ENCODE assay signal across 9 cellular contexts in genomic region chr1:211738709-211739301, GRCh38.
DNase-seq lines count a peak whose midpoint lies in the region; ATAC-seq and TF ChIP-seq lines count a peak whose summit lies in the region.
"Had no signal": no experiment of that assay in that cellular context is flagged by ENCODE, and none has a peak within 500 bp of the region (broad histone marks: within the 10 kb centered on the region; RNA-seq: fewer than 3 reads in every experiment).

No MANE protein-coding gene starts in this region.

- intact Hi-C loops in IMR-90 (cut with micrococcal nuclease) = no loop called here
- intact Hi-C loops in uterus (cut with DNase I; ENCODE audit: low total_unique reads) = no loop called here

- H3K9ac ChIP-seq in IMR-90 (ENCODE audit: low read depth, low read length) = no peak overlapping the region

- H3K36me3 Mint-ChIP-seq in activated T-helper 17 cell treated with anti-CD3 and anti-CD28 coated beads, Interleukin-2, amount 50 U/mL, for 72 hours (ENCODE audit: low read depth) = no peaks in the 10 kb centered on the region

- no peaks in the 10 kb centered on the region for H3K79me1 ChIP-seq in IMR-90 (ENCODE audit: low read depth in 1 of 2, low read length in 2 of 2)

- no peak for TF ChIP-seq RAD21 in IMR-90 (IDR thresholded peaks at IDR 0.05; ENCODE audit: low read length)

- TF ChIP-seq CTCF in GM12865 (IDR thresholded peaks at IDR 0.05; ENCODE audit: insufficient read depth, low read depth, low read length, missing control alignments) = no peak
- TF ChIP-seq CTCF in IMR-90 (conservative IDR thresholded peaks at IDR 0.05; ENCODE audit: low read depth, low read length) = no peak
- no peak for TF ChIP-seq CTCF in neutrophil (IDR thresholded peaks at IDR 0.05)
- TF ChIP-seq CTCF in uterus (IDR thresholded peaks at IDR 0.05) = no peak
- TF ChIP-seq CTCF in suprapubic skin (IDR thresholded peaks at IDR 0.05) = no peak

- no peak overlapping the region for H3K56ac ChIP-seq in IMR-90 (ENCODE audit: extremely low read depth, insufficient read depth, low read length)

- H3K14ac ChIP-seq in IMR-90 (replicated peaks; ENCODE audit: low read depth, low read length) = no peak overlapping the region

- H3K27me3 ChIP-seq in IMR-90 (ENCODE audit: control insufficient read depth, insufficient read depth, low read length) (no peaks in the 10 kb centered on the region; the same call in none of the 2 replicates), neutrophil (no peaks in the 10 kb centered on the region), uterus (no peaks in the 10 kb centered on the region), suprapubic skin (no peaks in the 10 kb centered on the region)

- H3K27ac ChIP-seq in IMR-90 (ENCODE audit: insufficient read depth, low read length) (no peak overlapping the region), neutrophil (peak overlapping the region; percentile 91), uterus (no peak overlapping the region), suprapubic skin (no peak overlapping the region)

- peak overlapping the region; percentile 46 for H3K27ac Mint-ChIP-seq in activated T-helper 17 cell treated with anti-CD3 and anti-CD28 coated beads, Interleukin-2, amount 50 U/mL, for 72 hours

- no peak overlapping the region for H3K23ac ChIP-seq in IMR-90 (ENCODE audit: low read depth, low read length)

- no peak overlapping the region for H2BK15ac ChIP-seq in IMR-90 (ENCODE audit: low read depth, low read length)

- H3K4me2 ChIP-seq in IMR-90 (ENCODE audit: low read depth, low read length) = no peak overlapping the region

- CTCF ChIA-PET in IMR-90 (lab: Yijun Ruan, JAX) = interaction anchor here (0.6 kb wide), 1 partner anchor 144 kb away, joined by 3 read pairs; no protein-coding TSS in a partner anchor

- no peak overlapping the region; the same call in 1 of the 2 replicates for H3K4ac ChIP-seq in IMR-90 (ENCODE audit: low read depth, low read length)

- no peak overlapping the region for H2BK20ac ChIP-seq in IMR-90 (ENCODE audit: low read depth, low read length)

- POLR2A ChIA-PET in IMR-90 (lab: Charles Lee; ENCODE audit: unreplicated experiment) = no interaction called here

- no peak overlapping the region for H2BK5ac ChIP-seq in IMR-90 (ENCODE audit: low read depth, low read length, poor library complexity, severe bottlenecking)

- no peak overlapping the region for H2AK5ac ChIP-seq in IMR-90 (ENCODE audit: low read depth, low read length)

- H4K8ac ChIP-seq in IMR-90 (ENCODE audit: low read depth in 2 of 2, low read length in 2 of 2) = no peak overlapping the region

- BruUV-seq in IMR-90 (replicated peaks; lab: Mats Ljungman, UMichigan) = no TSS peak

- peaks cover 26% of the 10 kb centered on the region for H3K4me1 Mint-ChIP-seq in activated T-helper 17 cell treated with anti-CD3 and anti-CD28 coated beads, Interleukin-2, amount 50 U/mL, for 72 hours

- in situ Hi-C loops in IMR-90 (cut with MboI; ENCODE audit: low sequenced_read_pairs) = no loop called here

- H3K4me3 ChIP-seq in GM12865 (ENCODE audit: low read depth, low read length) (no peak overlapping the region), IMR-90 (ENCODE audit: insufficient read depth, low read depth, low read length) (no peak overlapping the region), neutrophil (ENCODE audit: low read depth in 1 of 2, low read length in 1 of 2) (peak overlapping the region; percentile 51 to 58), uterus (no peak overlapping the region), suprapubic skin (no peak overlapping the region)

- no peak overlapping the region for H2AFZ ChIP-seq in IMR-90 (replicated peaks; ENCODE audit: low read length, poor library complexity)

- ATAC-seq in IMR-90 (ENCODE audit: low read depth) (no peak), HG03039 (IDR thresholded peaks at IDR 0.05; ENCODE audit: unreplicated experiment) (no peak), HG03196 (IDR thresholded peaks at IDR 0.05; ENCODE audit: unreplicated experiment) (no peak)
- peak; percentile 60 for ATAC-seq in activated T-helper 17 cell treated with anti-CD3 and anti-CD28 coated beads, Interleukin-2, amount 50 U/mL, for 72 hours (replicated peaks)

- peaks cover 8% of the 10 kb centered on the region for H3K27me3 Mint-ChIP-seq in activated T-helper 17 cell treated with anti-CD3 and anti-CD28 coated beads, Interleukin-2, amount 50 U/mL, for 72 hours

- H3K9me1 ChIP-seq in IMR-90 (ENCODE audit: insufficient read depth, low read length) = peaks cover 7% of the 10 kb centered on the region; the same call in 1 of the 2 replicates

- dilution Hi-C loops in IMR-90 (cut with HindIII; ENCODE audit: low sequenced_read_pairs, unreplicated experiment) = no loop called here

- H3K4me3 Mint-ChIP-seq in activated T-helper 17 cell treated with anti-CD3 and anti-CD28 coated beads, Interleukin-2, amount 50 U/mL, for 72 hours = peak overlapping the region; percentile 20

- H4K20me1 ChIP-seq in IMR-90 (ENCODE audit: insufficient read depth, low read length) = no peaks in the 10 kb centered on the region

- WGBS in IMR-90 (ENCODE audit: extremely low coverage in 2 of 2, insufficient read length in 1 of 2), 2 experiments = 100% methylated on average over 1 of the region's 2 CpGs; no CpG with 5 or more reads in 1 of the 2 experiments
- WGBS in suprapubic skin = 66% methylated on average over 2 of the region's 2 CpGs

- H4K5ac ChIP-seq in IMR-90 (ENCODE audit: low read depth, low read length) = no peak overlapping the region

- peak; percentile 32 for DNase-seq in GM12865 (ENCODE audit: low read depth)
- peak; percentile 7 for DNase-seq in IMR-90
- no peak for DNase-seq in uterus
- DNase-seq in suprapubic skin (ENCODE audit: low spot score in 2 of 2) = no peak
- DNase-seq: retina had no signal

- no peak overlapping the region for H3K18ac ChIP-seq in IMR-90 (ENCODE audit: low read depth, low read length)

- H2BK120ac ChIP-seq in IMR-90 (ENCODE audit: low read depth, low read length) = no peak overlapping the region

- H3K4me1 ChIP-seq in IMR-90 (ENCODE audit: control insufficient read depth, insufficient read depth, low read length) (peaks cover 6% of the 10 kb centered on the region), neutrophil (ENCODE audit: control insufficient read depth in 1 of 2, insufficient read depth in 1 of 2, low read depth in 1 of 2, low read length in 1 of 2) (peaks cover 37 to 41% of the 10 kb centered on the region in 2 experiments), uterus (no peaks in the 10 kb centered on the region), suprapubic skin (peaks cover 22% of the 10 kb centered on the region)

- no peak for TF ChIP-seq POLR2A in IMR-90 (IDR thresholded peaks at IDR 0.05; ENCODE audit: low read depth, low read length)
- no peak for TF ChIP-seq POLR2A in uterus (IDR thresholded peaks at IDR 0.05)
- TF ChIP-seq POLR2A in suprapubic skin (IDR thresholded peaks at IDR 0.05) = no peak

- no peak overlapping the region for H4K91ac ChIP-seq in IMR-90 (ENCODE audit: insufficient read depth, low read depth, low read length)

- H3K36me3 ChIP-seq in IMR-90 (ENCODE audit: control insufficient read depth, insufficient read depth, low read length) (no peaks in the 10 kb centered on the region), neutrophil (peaks cover 4% of the 10 kb centered on the region), uterus (no peaks in the 10 kb centered on the region), suprapubic skin (no peaks in the 10 kb centered on the region)

- H3K9me3 ChIP-seq in IMR-90 (ENCODE audit: control insufficient read depth, insufficient read depth, low read length) (no peaks in the 10 kb centered on the region), neutrophil (no peaks in the 10 kb centered on the region), uterus (no peaks in the 10 kb centered on the region), suprapubic skin (no peaks in the 10 kb centered on the region)

- no peak overlapping the region for H2AK9ac ChIP-seq in IMR-90 (replicated peaks; ENCODE audit: low read depth, low read length, poor library complexity)

- H3K9me3 Mint-ChIP-seq in activated T-helper 17 cell treated with anti-CD3 and anti-CD28 coated beads, Interleukin-2, amount 50 U/mL, for 72 hours = no peaks in the 10 kb centered on the region

- no peak for TF ChIP-seq EP300 in suprapubic skin (IDR thresholded peaks at IDR 0.05)

TF ChIP-seq in IMR-90, 13 proteins besides CTCF, POLR2A, EP300 and RAD21:
- TF ChIP-seq MAZ (IDR thresholded peaks at IDR 0.05; ENCODE audit: borderline replicate concordance, low read depth, low read length) (no peak), NFE2L2 (IDR thresholded peaks at IDR 0.05; ENCODE audit: low read depth, low read length) (no peak), RFX5 (IDR thresholded peaks at IDR 0.05; ENCODE audit: low read depth, low read length) (no peak), MAFK (IDR thresholded peaks at IDR 0.05; ENCODE audit: low read depth, low read length) (no peak), SMC3 (IDR thresholded peaks at IDR 0.05; ENCODE audit: low read depth, low read length) (no peak), BHLHE40 (IDR thresholded peaks at IDR 0.05; ENCODE audit: low read depth, low read length) (no peak), CHD1 (IDR thresholded peaks at IDR 0.05; ENCODE audit: low read depth, low read length) (no peak)

Comparison
In these comparisons a context has a peak if more than half of its experiments do, and no peak if none do; other contexts are left out.
1. DNase-seq: peak in GM12865 (single experiment) and IMR-90 (single experiment); none in uterus (0 of 2) and suprapubic skin (0 of 2).
2. H3K4me3 ChIP-seq: peak in neutrophil (2 of 2); none in GM12865 (single experiment), IMR-90 (single experiment), uterus (0 of 2) and suprapubic skin (single experiment).